In genomic region chr4:140575489-140575888, GRCh38 we compare ENCODE assay signal across 3 cellular contexts.
TF ChIP-seq lines count a peak whose summit lies in the region.

No MANE protein-coding gene starts in this region.

TF ChIP-seq in GM23338, 12 proteins besides CTCF, POLR2A, EP300 and RAD21:
- TF ChIP-seq ZNF462 (CRISPR knock-in tag; IDR thresholded peaks at IDR 0.05), result no peak

TF ChIP-seq in H1, 55 proteins besides CTCF, POLR2A, EP300 and RAD21:
- TF ChIP-seq SP4 (IDR thresholded peaks at IDR 0.05; ENCODE audit: low read length) (no peak), KDM4A (IDR thresholded peaks at IDR 0.05; ENCODE audit: low read depth, low read length, severe bottlenecking) (no peak), SIX5 (IDR thresholded peaks at IDR 0.05; ENCODE audit: low read depth, low read length) (no peak), CHD7 (IDR thresholded peaks at IDR 0.05; ENCODE audit: insufficient replicate concordance, low read length) (no peak), CREB1 (IDR thresholded peaks at IDR 0.05) (no peak), RBBP5 (IDR thresholded peaks at IDR 0.05; ENCODE audit: borderline replicate concordance, low read depth, low read length) (no peak), RFX5 (IDR thresholded peaks at IDR 0.05; ENCODE audit: borderline replicate concordance, low read depth, low read length) (no peak), KDM1A (IDR thresholded peaks at IDR 0.05; ENCODE audit: borderline replicate concordance, low read length) (no peak)

TF ChIP-seq in SK-N-SH treated with all-trans-retinoic acid at 6 μM for 48 hours, 23 proteins besides CTCF, POLR2A, EP300 and RAD21:
- TF ChIP-seq TSHZ2 (CRISPR knock-in tag; IDR thresholded peaks at IDR 0.05) (no peak), CSDC2 (CRISPR knock-in tag; IDR thresholded peaks at IDR 0.05) (no peak)
